In genomic region chr3:16011376-16011775, GRCh38 we compare ENCODE assay signal across 18 cellular contexts.
DNase-seq lines count a peak whose midpoint lies in the region; ATAC-seq, FAIRE-seq and TF ChIP-seq lines count a peak whose summit lies in the region.
"Had no signal": no experiment of that assay in that cellular context is flagged by ENCODE, and none has a peak within 500 bp of the region (broad histone marks: within the 10 kb centered on the region; RNA-seq: fewer than 3 reads in every experiment).

No MANE protein-coding gene starts in this region.

- ATAC-seq in upper lobe of left lung (ENCODE audit: low FRiP score in 2 of 2) = no peak
- ATAC-seq: CD8-positive, alpha-beta T cell; GM12878; K562 had no signal

- H3K4me1 Mint-ChIP-seq in HFFc6 (ENCODE audit: low read depth) (peaks cover 52% of the 10 kb centered on the region), astrocyte (ENCODE audit: low read depth, unreplicated experiment) (peaks cover 2% of the 10 kb centered on the region)
- H3K4me1 Mint-ChIP-seq: CD14-positive monocyte, H9 had no signal

- H3K4me3 Mint-ChIP-seq in HFFc6 (peak overlapping the region; percentile 57), astrocyte (ENCODE audit: unreplicated experiment) (no peak overlapping the region)
- H3K4me3 Mint-ChIP-seq: CD14-positive monocyte; CD8-positive, alpha-beta T cell; H9 had no signal

- H4K20me1 ChIP-seq in astrocyte (ENCODE audit: insufficient read depth, low read length) (no peaks in the 10 kb centered on the region), osteoblast (ENCODE audit: insufficient read depth, low read length) (no peaks in the 10 kb centered on the region)

- H3K4me1 ChIP-seq in astrocyte (ENCODE audit: insufficient read depth, low read length) (peaks cover 16% of the 10 kb centered on the region), osteoblast (ENCODE audit: insufficient read depth, low read length) (peaks cover 31% of the 10 kb centered on the region), upper lobe of left lung (no peaks in the 10 kb centered on the region)
- H3K4me1 ChIP-seq: BE2C, Caco-2 had no signal

- peaks cover 2% of the 10 kb centered on the region for H3K27me3 Mint-ChIP-seq in HFFc6 (ENCODE audit: insufficient read depth)
- H3K27me3 Mint-ChIP-seq in astrocyte (ENCODE audit: low read depth, unreplicated experiment) = peaks cover 2% of the 10 kb centered on the region

- H3K36me3 Mint-ChIP-seq in HFFc6 (ENCODE audit: low read depth) = peaks cover 18% of the 10 kb centered on the region
- H3K36me3 Mint-ChIP-seq in astrocyte (ENCODE audit: low read depth, unreplicated experiment) = no peaks in the 10 kb centered on the region
- H3K36me3 Mint-ChIP-seq: CD14-positive monocyte; CD8-positive, alpha-beta T cell had no signal

- H3K27ac ChIP-seq in astrocyte (ENCODE audit: low read depth, low read length) = peak overlapping the region; percentile 94
- peak overlapping the region; percentile 83 for H3K27ac ChIP-seq in osteoblast (ENCODE audit: low read depth, low read length)
- no peak overlapping the region for H3K27ac ChIP-seq in upper lobe of left lung

- no peaks in the 10 kb centered on the region for H3K79me2 ChIP-seq in astrocyte (ENCODE audit: insufficient read depth, low read length)
- H3K79me2 ChIP-seq in osteoblast (ENCODE audit: insufficient read depth, low read length) = no peaks in the 10 kb centered on the region

- H3K9me3 Mint-ChIP-seq in HFFc6 = peaks cover 13% of the 10 kb centered on the region; the same call in 1 of the 2 replicates
- H3K9me3 Mint-ChIP-seq in astrocyte (ENCODE audit: unreplicated experiment) = peaks cover 2% of the 10 kb centered on the region

- H3K27ac Mint-ChIP-seq in HFFc6 = peak overlapping the region; percentile 80
- H3K27ac Mint-ChIP-seq in astrocyte (ENCODE audit: unreplicated experiment) = no peak overlapping the region
- H3K27ac Mint-ChIP-seq: CD14-positive monocyte; CD8-positive, alpha-beta T cell; H9 had no signal

- H3K36me3 ChIP-seq in astrocyte (ENCODE audit: insufficient read depth, low read length) (no peaks in the 10 kb centered on the region), osteoblast (ENCODE audit: insufficient read depth, low read length) (no peaks in the 10 kb centered on the region), upper lobe of left lung (no peaks in the 10 kb centered on the region)
- H3K36me3 ChIP-seq: BE2C had no signal

- TF ChIP-seq POLR2A in upper lobe of left lung (IDR thresholded peaks at IDR 0.05) = no peak

- H3K4me3 ChIP-seq in astrocyte (ENCODE audit: insufficient read depth, low read depth, low read length) (no peak overlapping the region), osteoblast (ENCODE audit: insufficient read depth, low read length) (no peak overlapping the region), upper lobe of left lung (no peak overlapping the region)
- H3K4me3 ChIP-seq: GM12878, K562 had no signal

- WGBS in upper lobe of left lung, 2 donors = 84 to 86% methylated on average over 4 of the region's 4 CpGs

- peak overlapping the region; percentile 68 for H3K4me2 ChIP-seq in astrocyte (ENCODE audit: low read length)
- H3K4me2 ChIP-seq in osteoblast (ENCODE audit: insufficient read depth, low read length) = peak overlapping the region; percentile 5

- no peak for FAIRE-seq in astrocyte (lab: Jason Lieb, UNC)
- FAIRE-seq: A204.1, GM12878, K562 had no signal

- TF ChIP-seq CTCF in HFFc6 (IDR thresholded peaks at IDR 0.05) (no peak), astrocyte (IDR thresholded peaks at IDR 0.05; ENCODE audit: insufficient read depth, low read depth, low read length) (no peak), osteoblast (IDR thresholded peaks at IDR 0.05; ENCODE audit: extremely low read depth, low read depth, low read length) (no peak), upper lobe of left lung (IDR thresholded peaks at IDR 0.05) (no peak)

- H2AFZ ChIP-seq in astrocyte (ENCODE audit: low read depth, low read length) (no peak overlapping the region), osteoblast (ENCODE audit: low read length) (no peak overlapping the region)

- no peaks in the 10 kb centered on the region for H3K27me3 ChIP-seq in astrocyte (ENCODE audit: insufficient read depth, low read length)
- H3K27me3 ChIP-seq in osteoblast (ENCODE audit: insufficient read depth, low read length) = no peaks in the 10 kb centered on the region
- no peaks in the 10 kb centered on the region for H3K27me3 ChIP-seq in upper lobe of left lung
- H3K27me3 ChIP-seq: BE2C had no signal

- no peak for TF ChIP-seq EP300 in upper lobe of left lung (IDR thresholded peaks at IDR 0.05)

- DNase-seq in EL = peak; percentile 49
- DNase-seq in HFFc6 = no peak
- DNase-seq in astrocyte (ENCODE audit: low read depth) = peak; percentile 55
- no peak for DNase-seq in osteoblast (ENCODE audit: insufficient read length, low spot score, missing footprints)
- DNase-seq in COLO829 (ENCODE audit: low spot score) = no peak
- no peak for DNase-seq in stimulated activated CD4-positive, alpha-beta T cell treated with anti-CD3 and anti-CD28 coated beads, Interleukin-15, amount 100 ng/mL, for 24 hours
- no peak for DNase-seq in upper lobe of left lung
- DNase-seq in NOMO-1 treated with dmso at 0.1 percent for 144 hours (lab: John Stamatoyannopoulos, UW; ENCODE audit: unreplicated experiment) = no peak
- DNase-seq: BE2C; Caco-2; CD8-positive, alpha-beta T cell; DND-41; GOT3; H9 had no signal

- H3K9ac ChIP-seq in astrocyte (ENCODE audit: low read length) = peak overlapping the region; percentile 45

- H3K9me3 ChIP-seq in astrocyte (ENCODE audit: insufficient read depth, low read depth, low read length) (peaks cover 3% of the 10 kb centered on the region), osteoblast (ENCODE audit: low read depth, low read length) (no peaks in the 10 kb centered on the region), upper lobe of left lung (no peaks in the 10 kb centered on the region)
- H3K9me3 ChIP-seq: BE2C, Caco-2 had no signal

Comparison
In these comparisons a context has a peak if more than half of its experiments do, and no peak if none do; other contexts are left out.
1. DNase-seq: peak in EL (single experiment) and astrocyte (single experiment); none in HFFc6 (single experiment), osteoblast (single experiment), COLO829 (single experiment), stimulated activated CD4-positive, alpha-beta T cell treated with anti-CD3 and anti-CD28 coated beads, Interleukin-15, amount 100 ng/mL, for 24 hours (single experiment), upper lobe of left lung (0 of 2) and NOMO-1 treated with dmso at 0.1 percent for 144 hours (single experiment).
2. H3K27ac ChIP-seq: peak in astrocyte (single experiment) and osteoblast (single experiment); none in upper lobe of left lung (0 of 4).